ENCODE assay signal across 26 cellular contexts in genomic region chr3:127349501-127350171, GRCh38.
DNase-seq lines count a peak whose midpoint lies in the region; ATAC-seq and TF ChIP-seq lines count a peak whose summit lies in the region.
"Had no signal": no experiment of that assay in that cellular context is flagged by ENCODE, and none has a peak within 500 bp of the region (broad histone marks: within the 10 kb centered on the region; RNA-seq: fewer than 3 reads in every experiment).

No MANE protein-coding gene starts in this region.

- H3K27me3 Mint-ChIP-seq in naive thymus-derived CD4-positive, alpha-beta T cell, result peaks cover 0 to 40% (median 24%) of the 10 kb centered on the region in 5 donors

- no peaks in the 10 kb centered on the region for H3K9me3 ChIP-seq in right atrium auricular region
- H3K9me3 ChIP-seq in naive thymus-derived CD4-positive, alpha-beta T cell (ENCODE audit: control insufficient read depth in 2 of 3, low read length in 3 of 3), result no peaks in the 10 kb centered on the region
- no peaks in the 10 kb centered on the region for H3K9me3 ChIP-seq in aorta (ENCODE audit: control insufficient read depth, low read length)
- H3K9me3 ChIP-seq: BE2C, SJSA1 had no signal

- H3K4me3 ChIP-seq in right atrium auricular region (no peak overlapping the region), aorta (ENCODE audit: low read length in 2 of 2) (no peak overlapping the region)
- H3K4me3 ChIP-seq in naive thymus-derived CD4-positive, alpha-beta T cell (ENCODE audit: low read length), result no peak overlapping the region
- H3K4me3 ChIP-seq: SJSA1 had no signal

- H3K4me1 Mint-ChIP-seq in naive thymus-derived CD4-positive, alpha-beta T cell, result no peaks in the 10 kb centered on the region
- H3K4me1 Mint-ChIP-seq in stimulated activated effector memory CD8-positive, alpha-beta T cell treated with anti-CD3 and anti-CD28 coated beads, Interleukin-12 subunit alpha, Interleukin-12 subunit beta, amount 100 ng/mL, for 72 hours, result no peaks in the 10 kb centered on the region
- H3K4me1 Mint-ChIP-seq: CD14-positive monocyte; CD8-positive, alpha-beta memory T cell had no signal

- CTCF ChIA-PET in naive thymus-derived CD4-positive, alpha-beta T cell (lab: Charles Lee), result no interaction called here

- H3K27me3 ChIP-seq in right atrium auricular region (no peaks in the 10 kb centered on the region), aorta (ENCODE audit: control insufficient read depth in 1 of 2, insufficient read depth in 2 of 2, low read length in 1 of 2) (peaks cover 2 to 3% of the 10 kb centered on the region in 2 donors)
- H3K27me3 ChIP-seq in naive thymus-derived CD4-positive, alpha-beta T cell (ENCODE audit: control insufficient read depth in 2 of 2, insufficient read depth in 2 of 2, low read length in 2 of 2), result no peaks in the 10 kb centered on the region
- H3K27me3 ChIP-seq: BE2C had no signal

- POLR2A ChIA-PET in naive thymus-derived CD4-positive, alpha-beta T cell (lab: Charles Lee), result no interaction called here

- no peaks in the 10 kb centered on the region for H3K4me1 ChIP-seq in right atrium auricular region
- no peaks in the 10 kb centered on the region for H3K4me1 ChIP-seq in naive thymus-derived CD4-positive, alpha-beta T cell (ENCODE audit: control insufficient read depth in 2 of 2, insufficient read depth in 2 of 2, low read length in 2 of 2)
- no peaks in the 10 kb centered on the region for H3K4me1 ChIP-seq in aorta (ENCODE audit: control insufficient read depth in 1 of 2, insufficient read depth in 2 of 2, low read length in 2 of 2)
- H3K4me1 ChIP-seq: BE2C, SJSA1 had no signal

- H3K27ac Mint-ChIP-seq in naive thymus-derived CD4-positive, alpha-beta T cell, result no peak overlapping the region
- H3K27ac Mint-ChIP-seq in stimulated activated effector memory CD8-positive, alpha-beta T cell treated with anti-CD3 and anti-CD28 coated beads, Interleukin-12 subunit alpha, Interleukin-12 subunit beta, amount 100 ng/mL, for 72 hours, result no peak overlapping the region
- H3K27ac Mint-ChIP-seq: CD14-positive monocyte; CD8-positive, alpha-beta memory T cell; H9 had no signal

- H3K9me3 Mint-ChIP-seq in naive thymus-derived CD4-positive, alpha-beta T cell, result peaks cover 0 to 14% (median 6%) of the 10 kb centered on the region in 11 donors
- H3K9me3 Mint-ChIP-seq in stimulated activated effector memory CD8-positive, alpha-beta T cell treated with anti-CD3 and anti-CD28 coated beads, Interleukin-12 subunit alpha, Interleukin-12 subunit beta, amount 100 ng/mL, for 72 hours, result peaks cover 7% of the 10 kb centered on the region

- H3K4me3 Mint-ChIP-seq in naive thymus-derived CD4-positive, alpha-beta T cell, result no peak overlapping the region
- no peak overlapping the region for H3K4me3 Mint-ChIP-seq in stimulated activated effector memory CD8-positive, alpha-beta T cell treated with anti-CD3 and anti-CD28 coated beads, Interleukin-12 subunit alpha, Interleukin-12 subunit beta, amount 100 ng/mL, for 72 hours
- H3K4me3 Mint-ChIP-seq: CD14-positive monocyte; CD8-positive, alpha-beta memory T cell; H9 had no signal

- intact Hi-C loops in Right ventricle myocardium superior (cut with DNase I) (no loop called here), aorta (cut with DNase I) (no loop called here)
- intact Hi-C loops in naive thymus-derived CD4-positive, alpha-beta T cell (cut with micrococcal nuclease), result no loop called here

- TF ChIP-seq CTCF in right atrium auricular region (IDR thresholded peaks at IDR 0.05), result no peak

- ATAC-seq in Right ventricle myocardium superior (ENCODE audit: poor library complexity) (no peak), aorta (ENCODE audit: low FRiP score) (peak; percentile 11), GM21786 (IDR thresholded peaks at IDR 0.05; ENCODE audit: unreplicated experiment) (no peak)
- ATAC-seq in naive thymus-derived CD4-positive, alpha-beta T cell, result peak; percentile 6
- ATAC-seq in stimulated activated effector memory CD8-positive, alpha-beta T cell treated with anti-CD3 and anti-CD28 coated beads, Interleukin-12 subunit alpha, Interleukin-12 subunit beta, amount 100 ng/mL, for 72 hours, result peak; percentile 38

- WGBS in aorta, 2 donors, result 70 to 72% methylated on average over 18 to 19 of the region's 19 CpGs

- peaks cover 0 to 5% (median 0%) of the 10 kb centered on the region in 5 donors for H3K36me3 Mint-ChIP-seq in naive thymus-derived CD4-positive, alpha-beta T cell
- H3K36me3 Mint-ChIP-seq in stimulated activated effector memory CD8-positive, alpha-beta T cell treated with anti-CD3 and anti-CD28 coated beads, Interleukin-12 subunit alpha, Interleukin-12 subunit beta, amount 100 ng/mL, for 72 hours, result no peaks in the 10 kb centered on the region
- H3K36me3 Mint-ChIP-seq: CD14-positive monocyte; CD8-positive, alpha-beta memory T cell had no signal

- H3K27ac ChIP-seq in right atrium auricular region, result no peak overlapping the region
- H3K27ac ChIP-seq in naive thymus-derived CD4-positive, alpha-beta T cell (ENCODE audit: low read depth, low read length), result no peak overlapping the region
- no peak overlapping the region for H3K27ac ChIP-seq in aorta (ENCODE audit: low read depth in 1 of 2, low read length in 2 of 2)
- H3K27ac ChIP-seq: SJSA1 had no signal

- H3K36me3 ChIP-seq in right atrium auricular region, result no peaks in the 10 kb centered on the region
- H3K36me3 ChIP-seq in naive thymus-derived CD4-positive, alpha-beta T cell (ENCODE audit: control insufficient read depth in 2 of 3, insufficient read depth in 3 of 3, low read length in 3 of 3), result no peaks in the 10 kb centered on the region
- H3K36me3 ChIP-seq in aorta (ENCODE audit: control insufficient read depth in 1 of 2, insufficient read depth in 2 of 2, low read length in 1 of 2), result no peaks in the 10 kb centered on the region
- H3K36me3 ChIP-seq: BE2C, SJSA1 had no signal

- DNase-seq in right atrium auricular region (ENCODE audit: low spot score) (peak; percentile 7), Right ventricle myocardium superior (no peak), aorta (no peak), DMS53 (lab: John Stamatoyannopoulos, UW) (no peak), kidney glomerular epithelial cell (lab: John Stamatoyannopoulos, UW) (no peak)
- DNase-seq in naive thymus-derived CD4-positive, alpha-beta T cell, result no peak
- peak in 1 of 2 donors; percentile 40 for DNase-seq in stimulated activated effector memory CD8-positive, alpha-beta T cell treated with anti-CD3 and anti-CD28 coated beads, Interleukin-12 subunit alpha, Interleukin-12 subunit beta, amount 100 ng/mL, for 72 hours (ENCODE audit: low spot score in 2 of 2)
- DNase-seq: 8988T; ACHN; BE2C; CD8-positive, alpha-beta memory T cell; DMS 273 treated with DMSO at 0.1 percent for 48 hours; DND-41; H9; KBM-7; MV-4-11; NCI-H1105; NCI-H1436 treated with DMSO at 0.1 percent for 48 hours; NCI-H187 treated with DMSO at 0.1 percent for 48 hours; NCI-H2171 treated with DMSO at 0.1 percent for 48 hours; NCI-H446; NCI-H524 treated with DMSO at 0.1 percent for 48 hours; NCI-H774 had no signal

Comparison
In these comparisons a context has a peak if more than half of its experiments do, and no peak if none do; other contexts are left out.
1. ATAC-seq: peak in naive thymus-derived CD4-positive, alpha-beta T cell (single experiment), stimulated activated effector memory CD8-positive, alpha-beta T cell treated with anti-CD3 and anti-CD28 coated beads, Interleukin-12 subunit alpha, Interleukin-12 subunit beta, amount 100 ng/mL, for 72 hours (single experiment) and aorta (single experiment); none in Right ventricle myocardium superior (single experiment) and GM21786 (single experiment).